ENCODE assay signal across 14 cellular contexts in the genomic region with DNA sequence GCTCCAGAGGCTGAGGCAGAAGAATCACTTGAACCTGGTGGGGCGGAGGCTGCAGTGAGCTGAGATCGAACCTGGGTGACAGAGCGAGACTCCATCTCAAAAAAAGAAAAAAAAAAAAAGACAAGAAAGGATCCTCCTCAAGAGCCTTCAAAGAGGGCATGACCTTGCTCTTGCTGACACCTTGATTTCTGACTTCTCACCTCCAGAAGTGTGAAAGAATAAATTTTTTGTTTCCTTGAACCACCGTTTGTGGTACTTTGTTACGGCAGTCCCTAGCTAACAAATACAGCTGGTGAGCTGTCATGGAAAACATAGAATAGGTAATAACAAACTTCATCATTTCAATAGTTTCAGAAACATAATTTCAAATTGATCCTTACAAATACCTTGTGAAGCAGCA.
"Had no signal": no experiment of that assay in that cellular context is flagged by ENCODE, and none has a peak within 500 bp of the region (broad histone marks: within the 10 kb centered on the region; RNA-seq: fewer than 3 reads in every experiment).

No MANE protein-coding gene starts in this region.

- H3K27ac Mint-ChIP-seq: neural progenitor cell had no signal

- H2AFZ ChIP-seq: neural progenitor cell had no signal

- H3K9me3 Mint-ChIP-seq: neural progenitor cell; stimulated activated naive CD8-positive, alpha-beta T cell treated with anti-CD3 and anti-CD28 coated beads, Interleukin-15, Interleukin-2, amounts not matched to agents 100 ng/mL and 50 ng/mL, for 24 hours had no signal

- H3K4me3 ChIP-seq: breast epithelium, neural progenitor cell, ovary, SK-N-MC, testis had no signal

- H3K27ac ChIP-seq: neural progenitor cell, ovary, SK-N-MC, testis had no signal

- ATAC-seq: left colon had no signal

- H3K4me3 Mint-ChIP-seq: stimulated activated naive CD8-positive, alpha-beta T cell treated with anti-CD3 and anti-CD28 coated beads, Interleukin-15, Interleukin-2, amounts not matched to agents 100 ng/mL and 50 ng/mL, for 24 hours had no signal

- H3K4me2 ChIP-seq: neural progenitor cell had no signal

- H3K27me3 Mint-ChIP-seq: stimulated activated naive CD8-positive, alpha-beta T cell treated with anti-CD3 and anti-CD28 coated beads, Interleukin-15, Interleukin-2, amounts not matched to agents 100 ng/mL and 50 ng/mL, for 24 hours had no signal

- DNase-seq: activated CD4-positive, alpha-beta T cell treated with anti-CD3 and anti-CD28 coated beads for 48 hours; activated naive CD4-positive, alpha-beta T cell treated with anti-CD3 and anti-CD28 coated beads, Interleukin-2, amount 50 U/mL, for 16 hours; anterior cingulate cortex; foreskin fibroblast; left colon; stimulated activated CD4-positive, alpha-beta T cell treated with anti-CD3 and anti-CD28 coated beads, Interleukin-12 subunit alpha, Interleukin-12 subunit beta, amount 100 ng/mL, for 4 hours; T-helper 1 cell; testis had no signal

- H3K27me3 ChIP-seq: breast epithelium, esophagus muscularis mucosa, neural progenitor cell, ovary, testis had no signal

- H3K9me3 ChIP-seq: breast epithelium, esophagus muscularis mucosa, ovary, testis had no signal

- H3K36me3 ChIP-seq: breast epithelium, neural progenitor cell, ovary had no signal

- H3K9ac ChIP-seq: neural progenitor cell had no signal

- H3K36me3 Mint-ChIP-seq: neural progenitor cell had no signal
